ENCODE assay signal across 8 cellular contexts in the genomic region with DNA sequence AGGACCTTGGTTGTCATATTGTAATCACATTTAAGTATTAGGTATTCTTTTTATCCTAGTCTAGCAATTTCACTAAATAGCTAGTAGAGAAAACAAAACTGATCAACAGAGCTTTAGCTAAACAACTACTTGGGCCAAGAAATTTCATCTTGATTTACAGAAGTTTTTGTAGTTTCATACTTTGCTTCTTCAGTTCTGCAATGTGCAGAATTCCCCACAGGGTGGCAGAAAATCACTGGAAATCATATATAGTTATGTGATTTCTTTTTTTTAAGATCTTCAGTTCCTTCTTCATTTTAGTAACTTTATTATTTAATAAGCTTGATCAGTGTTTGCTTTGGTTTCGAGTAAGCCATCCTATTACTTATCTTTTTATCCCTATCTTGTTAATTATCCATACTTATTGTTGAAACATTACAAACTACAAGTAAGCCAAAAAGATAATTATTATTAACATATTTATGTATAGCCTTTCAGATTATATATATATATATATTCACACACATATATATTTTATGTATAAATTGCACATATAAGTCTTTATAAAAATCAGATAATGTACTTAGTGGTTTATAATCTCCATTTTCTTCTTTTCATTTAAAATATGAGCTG. TPM values are rescaled to one million over a fixed set of nuclear protein-coding genes. Genes with fewer than 3 reads are reported as not detected.
DNase-seq lines count a peak whose midpoint lies in the region; ATAC-seq and TF ChIP-seq lines count a peak whose summit lies in the region.

No MANE protein-coding gene starts in this region.

- H3K9me3 Mint-ChIP-seq in activated CD4-positive, alpha-beta memory T cell treated with anti-CD3 and anti-CD28 coated beads, Interleukin-2, amount 10 ng/mL, durations not matched to agents 7 days and 5 days: no peaks in the 10 kb centered on the region

- intact Hi-C loops in heart left ventricle (cut with DNase I) (loop anchor here in 5 of 10 donors (2.0 to 10.0 kb wide), 3 partner anchors 634 to 636 kb away; no protein-coding TSS in a partner anchor), Right ventricle myocardium superior (cut with DNase I) (no loop called here)

- CTCF ChIA-PET in activated CD4-positive, alpha-beta memory T cell treated with anti-CD3 and anti-CD28 coated beads, Interleukin-2, amount 10 ng/mL, durations not matched to agents 7 days and 5 days (lab: Charles Lee): interaction anchor here (0.6 to 3.3 kb wide), 21 partner anchors 10 to 652 kb away, joined by 3 to 15 read pairs (median 3); a partner anchor contains a TSS

- no peak overlapping the region for H3K4me3 ChIP-seq in heart left ventricle

- H3K27me3 ChIP-seq in heart left ventricle: no peaks in the 10 kb centered on the region

- peaks cover 13% of the 10 kb centered on the region for H3K36me3 Mint-ChIP-seq in activated CD4-positive, alpha-beta memory T cell treated with anti-CD3 and anti-CD28 coated beads, Interleukin-2, amount 10 ng/mL, durations not matched to agents 7 days and 5 days (ENCODE audit: low read depth)

- TF ChIP-seq CTCF in heart left ventricle (IDR thresholded peaks at IDR 0.05): peak; percentile 39 to 76 (median 59)

- H3K4me1 Mint-ChIP-seq in activated CD4-positive, alpha-beta memory T cell treated with anti-CD3 and anti-CD28 coated beads, Interleukin-2, amount 10 ng/mL, durations not matched to agents 7 days and 5 days: peaks cover 25% of the 10 kb centered on the region

- no peak for TF ChIP-seq POLR2A in heart left ventricle (IDR thresholded peaks at IDR 0.05)

- 56 to 69% (median 63%) methylated on average over 1 of the region's 1 CpG for WGBS in heart left ventricle, 4 donors

- peaks cover 0 to 26% (median 19%) of the 10 kb centered on the region in 12 donors for H3K4me1 ChIP-seq in heart left ventricle

- no peaks in the 10 kb centered on the region for H3K27me3 Mint-ChIP-seq in activated CD4-positive, alpha-beta memory T cell treated with anti-CD3 and anti-CD28 coated beads, Interleukin-2, amount 10 ng/mL, durations not matched to agents 7 days and 5 days

- no peak overlapping the region for H3K27ac ChIP-seq in heart left ventricle

- peaks cover 0 to 8% (median 0%) of the 10 kb centered on the region in 9 donors for H3K36me3 ChIP-seq in heart left ventricle

- peak overlapping the region; percentile 63 for H3K27ac Mint-ChIP-seq in activated CD4-positive, alpha-beta memory T cell treated with anti-CD3 and anti-CD28 coated beads, Interleukin-2, amount 10 ng/mL, durations not matched to agents 7 days and 5 days

- no peaks in the 10 kb centered on the region for H3K9me3 ChIP-seq in heart left ventricle

- POLR2A ChIA-PET in activated CD4-positive, alpha-beta memory T cell treated with anti-CD3 and anti-CD28 coated beads, Interleukin-2, amount 10 ng/mL, durations not matched to agents 7 days and 5 days (lab: Charles Lee): interaction anchor here (0.7 to 5.5 kb wide), 6 partner anchors 11 to 705 kb away, joined by 3 to 69 read pairs (median 3); a partner anchor contains a TSS

- peak overlapping the region; percentile 46 for H3K4me3 Mint-ChIP-seq in activated CD4-positive, alpha-beta memory T cell treated with anti-CD3 and anti-CD28 coated beads, Interleukin-2, amount 10 ng/mL, durations not matched to agents 7 days and 5 days

- ATAC-seq in heart left ventricle (no peak), Right ventricle myocardium superior (ENCODE audit: poor library complexity) (no peak), HG03025 (IDR thresholded peaks at IDR 0.05; ENCODE audit: low FRiP score, unreplicated experiment) (no peak)

- DNase-seq in heart left ventricle: peak in 2 of 5 donors; percentile 29 to 40
- no peak for DNase-seq in Right ventricle myocardium superior
- DNase-seq in NCI-H2227 (lab: John Stamatoyannopoulos, UW; ENCODE audit: unreplicated experiment): peak; percentile 30
- DNase-seq in activated CD4-positive, alpha-beta memory T cell treated with anti-CD3 and anti-CD28 coated beads, Interleukin-2, amount 10 ng/mL, durations not matched to agents 7 days and 5 days: peak; percentile 54
- DNase-seq in fibroblast of gingiva (ENCODE audit: low read depth): peak; percentile 39
- DNase-seq in putamen (ENCODE audit: low spot score): peak; percentile 43
- no peak for DNase-seq in D341Med (ENCODE audit: low spot score)

RNA-seq across cellular contexts. Expression of a gene that starts 2.2 kb away (rescaled TPM):
- total RNA-seq in heart left ventricle: 100 to 1,000 TPM in 2 of 9 donors, 10 to 100 TPM in 7; 70.5 to 103 (median 87.1) TPM
- 10 to 100 TPM; 36.8 to 61.6 TPM for polyA plus RNA-seq in heart left ventricle
- 71.5 TPM for total RNA-seq in Right ventricle myocardium superior
- 10 to 100 TPM; 83.3 to 84.5 TPM for total RNA-seq in activated CD4-positive, alpha-beta memory T cell treated with anti-CD3 and anti-CD28 coated beads, Interleukin-2, amount 10 ng/mL, durations not matched to agents 7 days and 5 days

RNA-seq across cellular contexts. Expression of a gene that starts 34.0 kb away (rescaled TPM):
- total RNA-seq in heart left ventricle (100 to 1,000 TPM in 7 of 9 donors, 10 to 100 TPM in 2; 23.8 to 156 (median 115) TPM), Right ventricle myocardium superior (126 TPM)
- 100 to 1,000 TPM in 1 of 2 donors, 10 to 100 TPM in 1; 88.4 to 110 TPM for polyA plus RNA-seq in heart left ventricle
- total RNA-seq in activated CD4-positive, alpha-beta memory T cell treated with anti-CD3 and anti-CD28 coated beads, Interleukin-2, amount 10 ng/mL, durations not matched to agents 7 days and 5 days: 100 to 1,000 TPM; 113 to 117 TPM

Comparison
In these comparisons a context has a peak if more than half of its experiments do, and no peak if none do; other contexts are left out.
1. DNase-seq: peak in NCI-H2227 (single experiment), activated CD4-positive, alpha-beta memory T cell treated with anti-CD3 and anti-CD28 coated beads, Interleukin-2, amount 10 ng/mL, durations not matched to agents 7 days and 5 days (single experiment), fibroblast of gingiva (single experiment) and putamen (single experiment); none in Right ventricle myocardium superior (single experiment) and D341Med (single experiment).